Comparison of ENCODE assay signal across 8 cellular contexts in genomic region chr6:34027445-34027936, GRCh38.
A peak's percentile ranks its signal among the peaks of the same experiment; 100 is the strongest.
DNase-seq lines count a peak whose midpoint lies in the region; ATAC-seq and TF ChIP-seq lines count a peak whose summit lies in the region.

No MANE protein-coding gene starts in this region.

- TF ChIP-seq CTCF in kidney epithelial cell (IDR thresholded peaks at IDR 0.05; ENCODE audit: insufficient read depth, low read length, poor library complexity, severe bottlenecking) = peak; percentile 78

- H3K4me3 ChIP-seq in H7 (ENCODE audit: insufficient read depth, low read depth, low read length) = no peak overlapping the region
- no peak overlapping the region for H3K4me3 ChIP-seq in kidney epithelial cell (ENCODE audit: low read depth, low read length)

- ATAC-seq in GM21526 (IDR thresholded peaks at IDR 0.05; ENCODE audit: low FRiP score, unreplicated experiment) = no peak
- ATAC-seq in HG02623 (IDR thresholded peaks at IDR 0.05; ENCODE audit: unreplicated experiment) = no peak

- H3K36me3 ChIP-seq in H7 (replicated peaks; ENCODE audit: control insufficient read depth, insufficient read depth, low read length) (no peaks in the 10 kb centered on the region; the same call in 1 of the 2 replicates), kidney epithelial cell (ENCODE audit: control insufficient read depth, insufficient read depth, low read length) (no peaks in the 10 kb centered on the region)

- H3K27me3 ChIP-seq in H7 (ENCODE audit: control insufficient read depth, insufficient read depth, low read length) = no peaks in the 10 kb centered on the region
- H3K27me3 ChIP-seq in kidney epithelial cell (ENCODE audit: control insufficient read depth, insufficient read depth, low read length) = peaks cover 21% of the 10 kb centered on the region

- DNase-seq in AG20443 (ENCODE audit: low spot score) (peak; percentile 86), H7 (peak; percentile 98), T-helper 9 cell (peak; percentile 66), astrocyte of the hippocampus (ENCODE audit: low read depth, low spot score) (peak; percentile 51), kidney epithelial cell (ENCODE audit: low read depth) (no peak)
- peak; percentile 34 to 55 (median 44) for DNase-seq in stimulated activated CD4-positive, alpha-beta T cell treated with anti-CD3 and anti-CD28 coated beads, TNF-alpha, amount 100 ng/mL, for 4 hours (ENCODE audit: low read depth in 3 of 3)
